In genomic region chr2:10790228-10790973, GRCh38 we compare ENCODE assay signal across 12 cellular contexts. TPM values are rescaled to one million over a fixed set of nuclear protein-coding genes. Genes with fewer than 3 reads are reported as not detected.
DNase-seq lines count a peak whose midpoint lies in the region; ATAC-seq, FAIRE-seq and TF ChIP-seq lines count a peak whose summit lies in the region.
"Had no signal": no experiment of that assay in that cellular context is flagged by ENCODE, and none has a peak within 500 bp of the region (broad histone marks: within the 10 kb centered on the region; RNA-seq: fewer than 3 reads in every experiment).

No MANE protein-coding gene starts in this region.

- TF ChIP-seq POLR2A in GM12891 (IDR thresholded peaks at IDR 0.05; ENCODE audit: low read depth, low read length): no peak

- ATAC-seq in GM19467 (IDR thresholded peaks at IDR 0.05; ENCODE audit: unreplicated experiment): peak; percentile 81
- peak; percentile 93 for ATAC-seq in HG03280 (IDR thresholded peaks at IDR 0.05; ENCODE audit: unreplicated experiment)
- no peak for ATAC-seq in HG02759 (IDR thresholded peaks at IDR 0.05; ENCODE audit: unreplicated experiment)

- peak; percentile 81 for FAIRE-seq in GM12891 (lab: Jason Lieb, UNC)
- FAIRE-seq: astrocyte had no signal

- DNase-seq in GM12891 (ENCODE audit: insufficient read length, low spot score) (no peak), glomerular visceral epithelial cell (ENCODE audit: extremely low spot score) (peak; percentile 8), NCI-H2081 (lab: John Stamatoyannopoulos, UW) (no peak), NCI-H82 treated with DMSO at 0.1 percent for 48 hours (lab: John Stamatoyannopoulos, UW; ENCODE audit: unreplicated experiment) (no peak), NCI-H1048 (lab: John Stamatoyannopoulos, UW) (no peak)
- DNase-seq: GDM1, hypothalamus, IMR-90 had no signal

TF ChIP-seq in GM12891, 5 proteins besides CTCF, POLR2A, EP300 and RAD21:
- TF ChIP-seq POLR2AphosphoS5 (IDR thresholded peaks at IDR 0.05; ENCODE audit: low read depth, low read length) (no peak), SPI1 (IDR thresholded peaks at IDR 0.05; ENCODE audit: low read depth, low read length) (no peak), TAF1 (IDR thresholded peaks at IDR 0.05; ENCODE audit: low read depth, low read length) (no peak), POU2F2 (IDR thresholded peaks at IDR 0.05; ENCODE audit: low read depth, low read length) (no peak), PAX5 (IDR thresholded peaks at IDR 0.05; ENCODE audit: insufficient read depth, low read length, severe bottlenecking) (no peak)

RNA-seq across cellular contexts. Expression of gene PDIA6, which starts 22.2 kb away (rescaled TPM):
- 141 TPM for polyA plus RNA-seq in GM12891 (2012; ENCODE audit: low read depth, missing spikeins)
